ENCODE assay signal across 1 cellular context in the genomic region with DNA sequence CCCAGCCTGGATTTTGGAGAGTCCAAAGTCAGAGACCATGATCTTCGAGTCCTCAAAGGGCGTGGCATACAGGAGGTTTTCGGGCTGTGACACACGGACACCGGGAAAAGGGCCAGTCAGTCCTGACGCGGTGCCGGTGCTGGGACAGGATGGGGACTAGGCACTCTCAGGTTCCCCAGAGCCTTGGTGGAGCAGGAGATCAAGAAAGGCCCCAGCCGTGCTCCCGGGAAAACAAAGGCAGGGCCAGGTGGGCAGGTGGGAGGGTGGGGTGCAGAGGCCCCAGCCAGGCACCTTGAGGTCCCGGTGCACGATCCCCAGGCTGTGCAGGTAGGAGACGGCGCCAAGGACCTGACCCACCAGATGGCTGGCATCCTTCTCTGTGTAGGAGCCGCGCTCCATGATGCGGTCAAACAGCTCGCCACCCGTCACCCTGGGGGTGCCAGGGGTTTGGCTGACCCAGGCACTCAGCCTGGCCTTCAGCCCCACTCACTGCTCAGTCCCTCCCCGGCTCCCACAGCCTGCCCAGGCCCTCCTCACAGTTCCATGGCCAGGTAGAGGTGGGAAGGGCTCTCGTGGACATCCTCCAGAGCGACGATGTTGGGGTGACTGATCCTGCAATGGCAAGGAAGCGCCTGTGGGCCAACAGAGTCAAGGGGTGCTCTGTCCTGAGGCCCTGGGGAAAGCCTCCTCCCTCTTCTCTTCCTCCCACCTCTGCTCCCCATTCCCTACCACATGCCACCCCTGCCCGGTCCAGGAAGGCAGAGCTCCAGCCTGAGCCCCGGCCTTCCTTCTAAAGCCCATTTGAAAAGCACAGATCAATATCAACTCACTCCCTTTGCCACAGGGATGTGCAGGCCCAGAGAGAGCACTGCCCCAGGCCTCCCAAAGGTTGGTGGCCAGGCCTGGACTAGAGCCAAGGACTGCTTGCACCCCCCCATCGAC.
TF ChIP-seq lines count a peak whose summit lies in the region.

No MANE protein-coding gene starts in this region.

TF ChIP-seq in K562, 482 proteins besides CTCF, POLR2A, EP300 and RAD21:
- TF ChIP-seq SMC3 (conservative IDR thresholded peaks at IDR 0.05; ENCODE audit: insufficient read depth, low read depth, low read length) (no peak), CBFB (CRISPR knock-in tag; IDR thresholded peaks at IDR 0.05) (no peak), TFAM (CRISPR knock-in tag; conservative IDR thresholded peaks at IDR 0.05) (no peak), ZNF778 (CRISPR knock-in tag; IDR thresholded peaks at IDR 0.05) (no peak), SMARCE1 (IDR thresholded peaks at IDR 0.05) (no peak), CAMTA2 (CRISPR knock-in tag; conservative IDR thresholded peaks at IDR 0.05) (no peak), CHD2 (IDR thresholded peaks at IDR 0.05; ENCODE audit: low read depth, low read length) (no peak)
- TF ChIP-seq, protein P1, sequence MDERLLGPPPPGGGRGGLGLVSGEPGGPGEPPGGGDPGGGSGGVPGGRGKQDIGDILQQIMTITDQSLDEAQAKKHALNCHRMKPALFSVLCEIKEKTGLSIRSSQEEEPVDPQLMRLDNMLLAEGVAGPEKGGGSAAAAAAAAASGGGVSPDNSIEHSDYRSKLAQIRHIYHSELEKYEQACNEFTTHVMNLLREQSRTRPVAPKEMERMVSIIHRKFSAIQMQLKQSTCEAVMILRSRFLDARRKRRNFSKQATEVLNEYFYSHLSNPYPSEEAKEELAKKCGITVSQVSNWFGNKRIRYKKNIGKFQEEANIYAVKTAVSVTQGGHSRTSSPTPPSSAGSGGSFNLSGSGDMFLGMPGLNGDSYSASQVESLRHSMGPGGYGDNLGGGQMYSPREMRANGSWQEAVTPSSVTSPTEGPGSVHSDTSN (CRISPR knock-in tag; IDR thresholded peaks at IDR 0.05; ENCODE audit: low read depth) = no peak
- TF ChIP-seq, protein P1 (tag; conservative IDR thresholded peaks at IDR 0.05; ENCODE audit: low read depth) = no peak
- TF ChIP-seq, protein P2, sequence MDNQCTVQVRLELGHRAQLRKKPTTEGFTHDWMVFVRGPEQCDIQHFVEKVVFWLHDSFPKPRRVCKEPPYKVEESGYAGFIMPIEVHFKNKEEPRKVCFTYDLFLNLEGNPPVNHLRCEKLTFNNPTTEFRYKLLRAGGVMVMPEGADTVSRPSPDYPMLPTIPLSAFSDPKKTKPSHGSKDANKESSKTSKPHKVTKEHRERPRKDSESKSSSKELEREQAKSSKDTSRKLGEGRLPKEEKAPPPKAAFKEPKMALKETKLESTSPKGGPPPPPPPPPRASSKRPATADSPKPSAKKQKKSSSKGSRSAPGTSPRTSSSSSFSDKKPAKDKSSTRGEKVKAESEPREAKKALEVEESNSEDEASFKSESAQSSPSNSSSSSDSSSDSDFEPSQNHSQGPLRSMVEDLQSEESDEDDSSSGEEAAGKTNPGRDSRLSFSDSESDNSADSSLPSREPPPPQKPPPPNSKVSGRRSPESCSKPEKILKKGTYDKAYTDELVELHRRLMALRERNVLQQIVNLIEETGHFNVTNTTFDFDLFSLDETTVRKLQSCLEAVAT (IDR thresholded peaks at IDR 0.05) = no peak
- TF ChIP-seq, protein P3, sequence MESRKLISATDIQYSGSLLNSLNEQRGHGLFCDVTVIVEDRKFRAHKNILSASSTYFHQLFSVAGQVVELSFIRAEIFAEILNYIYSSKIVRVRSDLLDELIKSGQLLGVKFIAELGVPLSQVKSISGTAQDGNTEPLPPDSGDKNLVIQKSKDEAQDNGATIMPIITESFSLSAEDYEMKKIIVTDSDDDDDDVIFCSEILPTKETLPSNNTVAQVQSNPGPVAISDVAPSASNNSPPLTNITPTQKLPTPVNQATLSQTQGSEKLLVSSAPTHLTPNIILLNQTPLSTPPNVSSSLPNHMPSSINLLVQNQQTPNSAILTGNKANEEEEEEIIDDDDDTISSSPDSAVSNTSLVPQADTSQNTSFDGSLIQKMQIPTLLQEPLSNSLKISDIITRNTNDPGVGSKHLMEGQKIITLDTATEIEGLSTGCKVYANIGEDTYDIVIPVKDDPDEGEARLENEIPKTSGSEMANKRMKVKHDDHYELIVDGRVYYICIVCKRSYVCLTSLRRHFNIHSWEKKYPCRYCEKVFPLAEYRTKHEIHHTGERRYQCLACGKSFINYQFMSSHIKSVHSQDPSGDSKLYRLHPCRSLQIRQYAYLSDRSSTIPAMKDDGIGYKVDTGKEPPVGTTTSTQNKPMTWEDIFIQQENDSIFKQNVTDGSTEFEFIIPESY (CRISPR knock-in tag; IDR thresholded peaks at IDR 0.05) = no peak
- TF ChIP-seq, protein P4, sequence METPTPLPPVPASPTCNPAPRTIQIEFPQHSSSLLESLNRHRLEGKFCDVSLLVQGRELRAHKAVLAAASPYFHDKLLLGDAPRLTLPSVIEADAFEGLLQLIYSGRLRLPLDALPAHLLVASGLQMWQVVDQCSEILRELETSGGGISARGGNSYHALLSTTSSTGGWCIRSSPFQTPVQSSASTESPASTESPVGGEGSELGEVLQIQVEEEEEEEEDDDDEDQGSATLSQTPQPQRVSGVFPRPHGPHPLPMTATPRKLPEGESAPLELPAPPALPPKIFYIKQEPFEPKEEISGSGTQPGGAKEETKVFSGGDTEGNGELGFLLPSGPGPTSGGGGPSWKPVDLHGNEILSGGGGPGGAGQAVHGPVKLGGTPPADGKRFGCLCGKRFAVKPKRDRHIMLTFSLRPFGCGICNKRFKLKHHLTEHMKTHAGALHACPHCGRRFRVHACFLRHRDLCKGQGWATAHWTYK (CRISPR knock-in tag; IDR thresholded peaks at IDR 0.05) = no peak
